10 cellular contexts compared by ENCODE assay signal in genomic region chr3:16305121-16305541, GRCh38. TPM values are rescaled to one million over a fixed set of nuclear protein-coding genes. Genes with fewer than 3 reads are reported as not detected.
DNase-seq lines count a peak whose midpoint lies in the region; ATAC-seq and TF ChIP-seq lines count a peak whose summit lies in the region.
"Had no signal": no experiment of that assay in that cellular context is flagged by ENCODE, and none has a peak within 500 bp of the region (broad histone marks: within the 10 kb centered on the region; RNA-seq: fewer than 3 reads in every experiment).

No MANE protein-coding gene starts in this region.

- H3K4me1 Mint-ChIP-seq in T-helper 17 cell (peaks cover 77% of the 10 kb centered on the region), progenitor cell of endocrine pancreas (ENCODE audit: low read depth) (peaks cover 2% of the 10 kb centered on the region)

- no peaks in the 10 kb centered on the region for H3K27me3 ChIP-seq in GM06990 (replicated peaks; ENCODE audit: control insufficient read depth, insufficient read depth, low read length)
- no peaks in the 10 kb centered on the region for H3K27me3 ChIP-seq in SJCRH30
- H3K27me3 ChIP-seq: neutrophil had no signal

- H3K9me3 ChIP-seq in T-helper 17 cell (ENCODE audit: control insufficient read depth, low read length, poor library complexity, severe bottlenecking) (no peaks in the 10 kb centered on the region), SJCRH30 (replicated peaks) (no peaks in the 10 kb centered on the region)
- H3K9me3 ChIP-seq: neutrophil had no signal

- H3K4me3 ChIP-seq in GM06990 (replicated peaks; ENCODE audit: low read depth, low read length) (no peak overlapping the region), SJCRH30 (no peak overlapping the region)

- H3K27ac Mint-ChIP-seq in T-helper 17 cell (peak overlapping the region; percentile 98), progenitor cell of endocrine pancreas (peak overlapping the region; percentile 35)
- H3K27ac Mint-ChIP-seq: type B pancreatic cell had no signal

- no peak for TF ChIP-seq CTCF in GM06990 (IDR thresholded peaks at IDR 0.05; ENCODE audit: insufficient read depth, low read length, poor library complexity, severe bottlenecking)
- TF ChIP-seq CTCF in progenitor cell of endocrine pancreas (IDR thresholded peaks at IDR 0.05; ENCODE audit: unreplicated experiment), result no peak

- H3K4me3 Mint-ChIP-seq in T-helper 17 cell (peak overlapping the region; percentile 75), progenitor cell of endocrine pancreas (ENCODE audit: low read depth) (no peak overlapping the region)
- H3K4me3 Mint-ChIP-seq: type B pancreatic cell had no signal

- H3K4me1 ChIP-seq in SJCRH30, result 0 out of 2 replicates have a peak, but pooled peaks cover 3% of the 10 kb centered on the region

- peaks cover 3% of the 10 kb centered on the region; the same call in 1 of the 2 replicates for H3K36me3 ChIP-seq in GM06990 (ENCODE audit: control insufficient read depth, insufficient read depth, low read length)
- H3K36me3 ChIP-seq in SJCRH30, result peaks cover 6% of the 10 kb centered on the region; the same call in 1 of the 2 replicates

- H3K36me3 Mint-ChIP-seq in T-helper 17 cell (ENCODE audit: low read depth), result peaks cover 19% of the 10 kb centered on the region
- peaks cover 17% of the 10 kb centered on the region for H3K36me3 Mint-ChIP-seq in progenitor cell of endocrine pancreas (ENCODE audit: insufficient read depth)

- DNase-seq in GM06990 (ENCODE audit: extremely low read depth, insufficient read length) (peak; percentile 24), T-helper 17 cell (peak in 2 of 3 donors; percentile 19 to 31), progenitor cell of endocrine pancreas (ENCODE audit: low spot score, unreplicated experiment) (no peak), NCI-H345 treated with DMSO at 0.1 percent for 48 hours (lab: John Stamatoyannopoulos, UW; ENCODE audit: unreplicated experiment) (no peak), germinal center (ENCODE audit: low spot score) (no peak), SJCRH30 (no peak)
- DNase-seq in activated naive CD4-positive, alpha-beta T cell treated with anti-CD3 and anti-CD28 coated beads, Interleukin-2, amount 50 U/mL, for 16 hours, result peak; percentile 34

- no peak overlapping the region for H3K27ac ChIP-seq in SJCRH30
- H3K27ac ChIP-seq: neutrophil had no signal

- H3K27me3 Mint-ChIP-seq in T-helper 17 cell (no peaks in the 10 kb centered on the region), progenitor cell of endocrine pancreas (no peaks in the 10 kb centered on the region)
- H3K27me3 Mint-ChIP-seq: type B pancreatic cell had no signal

- ATAC-seq in T-helper 17 cell, result peak; percentile 58
- no peak for ATAC-seq in GM19395 (IDR thresholded peaks at IDR 0.05; ENCODE audit: unreplicated experiment)

- no peaks in the 10 kb centered on the region for H3K9me3 Mint-ChIP-seq in progenitor cell of endocrine pancreas (ENCODE audit: low read depth)

RNA-seq across cellular contexts. Expression of gene OXNAD1, which starts 40.1 kb away (rescaled TPM):
- total RNA-seq in T-helper 17 cell (10 to 100 TPM; 73.1 to 89.3 TPM), progenitor cell of endocrine pancreas (17.6 and 18.5 TPM in 2 replicates)
- 14.7 and 18.1 TPM in 2 replicates for total RNA-seq in SJCRH30 (2014; rRNA removed; shearing (Covaris generic))

RNA-seq across cellular contexts. Expression of gene DPH3, which starts 40.4 kb away (rescaled TPM):
- total RNA-seq in T-helper 17 cell, result 10 to 100 TPM; 16.1 to 22.8 TPM
- total RNA-seq in progenitor cell of endocrine pancreas, result 25.1 and 27.8 TPM in 2 replicates
- total RNA-seq in SJCRH30 (2014; rRNA removed; shearing (Covaris generic)), result 22.4 and 24.1 TPM in 2 replicates

Comparison
In these comparisons a context has a peak if more than half of its experiments do, and no peak if none do; other contexts are left out.
1. DNase-seq: peak in GM06990 (single experiment), T-helper 17 cell (2 of 3) and activated naive CD4-positive, alpha-beta T cell treated with anti-CD3 and anti-CD28 coated beads, Interleukin-2, amount 50 U/mL, for 16 hours (single experiment); none in progenitor cell of endocrine pancreas (single experiment), NCI-H345 treated with DMSO at 0.1 percent for 48 hours (single experiment), germinal center (single experiment) and SJCRH30 (0 of 2).